ENCODE assay signal across 1 cellular context in genomic region chr5:112707187-112708179, GRCh38.
TF ChIP-seq lines count a peak whose summit lies in the region.

No MANE protein-coding gene starts in this region.

TF ChIP-seq in HCT116, 20 proteins besides CTCF, POLR2A, EP300 and RAD21 (continued from another document):
- TF ChIP-seq, protein P1, sequence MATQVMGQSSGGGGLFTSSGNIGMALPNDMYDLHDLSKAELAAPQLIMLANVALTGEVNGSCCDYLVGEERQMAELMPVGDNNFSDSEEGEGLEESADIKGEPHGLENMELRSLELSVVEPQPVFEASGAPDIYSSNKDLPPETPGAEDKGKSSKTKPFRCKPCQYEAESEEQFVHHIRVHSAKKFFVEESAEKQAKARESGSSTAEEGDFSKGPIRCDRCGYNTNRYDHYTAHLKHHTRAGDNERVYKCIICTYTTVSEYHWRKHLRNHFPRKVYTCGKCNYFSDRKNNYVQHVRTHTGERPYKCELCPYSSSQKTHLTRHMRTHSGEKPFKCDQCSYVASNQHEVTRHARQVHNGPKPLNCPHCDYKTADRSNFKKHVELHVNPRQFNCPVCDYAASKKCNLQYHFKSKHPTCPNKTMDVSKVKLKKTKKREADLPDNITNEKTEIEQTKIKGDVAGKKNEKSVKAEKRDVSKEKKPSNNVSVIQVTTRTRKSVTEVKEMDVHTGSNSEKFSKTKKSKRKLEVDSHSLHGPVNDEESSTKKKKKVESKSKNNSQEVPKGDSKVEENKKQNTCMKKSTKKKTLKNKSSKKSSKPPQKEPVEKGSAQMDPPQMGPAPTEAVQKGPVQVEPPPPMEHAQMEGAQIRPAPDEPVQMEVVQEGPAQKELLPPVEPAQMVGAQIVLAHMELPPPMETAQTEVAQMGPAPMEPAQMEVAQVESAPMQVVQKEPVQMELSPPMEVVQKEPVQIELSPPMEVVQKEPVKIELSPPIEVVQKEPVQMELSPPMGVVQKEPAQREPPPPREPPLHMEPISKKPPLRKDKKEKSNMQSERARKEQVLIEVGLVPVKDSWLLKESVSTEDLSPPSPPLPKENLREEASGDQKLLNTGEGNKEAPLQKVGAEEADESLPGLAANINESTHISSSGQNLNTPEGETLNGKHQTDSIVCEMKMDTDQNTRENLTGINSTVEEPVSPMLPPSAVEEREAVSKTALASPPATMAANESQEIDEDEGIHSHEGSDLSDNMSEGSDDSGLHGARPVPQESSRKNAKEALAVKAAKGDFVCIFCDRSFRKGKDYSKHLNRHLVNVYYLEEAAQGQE (IDR thresholded peaks at IDR 0.05; ENCODE audit: low read depth) = no peak
- no peak for TF ChIP-seq ZNF274 (IDR thresholded peaks at IDR 0.05; ENCODE audit: low read depth, low read length)
- TF ChIP-seq EZH2 (IDR thresholded peaks at IDR 0.05) = no peak
- peak; percentile 18 for TF ChIP-seq ZBTB33 (IDR thresholded peaks at IDR 0.05; ENCODE audit: extremely low read depth, insufficient replicate concordance, low read length)
- no peak for TF ChIP-seq FOSL1 (IDR thresholded peaks at IDR 0.05; ENCODE audit: low read depth)
- TF ChIP-seq SP1 (IDR thresholded peaks at IDR 0.05; ENCODE audit: low read depth) = no peak
- TF ChIP-seq CBX3 (IDR thresholded peaks at IDR 0.05; ENCODE audit: low read depth) = no peak
- TF ChIP-seq YY1 (IDR thresholded peaks at IDR 0.05; ENCODE audit: extremely low read depth, insufficient replicate concordance, low read depth, low read length) = peak; percentile 97
- no peak for TF ChIP-seq SIN3A (IDR thresholded peaks at IDR 0.05; ENCODE audit: low read depth)
- no peak for TF ChIP-seq JUND (IDR thresholded peaks at IDR 0.05)
- peak; percentile 53; the same call in 1 of the 2 replicates for TF ChIP-seq ZFX (IDR thresholded peaks at IDR 0.05)
- no peak for TF ChIP-seq SRF (IDR thresholded peaks at IDR 0.05; ENCODE audit: low read depth)
- no peak for TF ChIP-seq EZH2phosphoT487 (IDR thresholded peaks at IDR 0.05; ENCODE audit: borderline replicate concordance)
- TF ChIP-seq POLR2AphosphoS5 (IDR thresholded peaks at IDR 0.05; ENCODE audit: low read depth, low read length) = peak; percentile 96
- TF ChIP-seq, protein P2, sequence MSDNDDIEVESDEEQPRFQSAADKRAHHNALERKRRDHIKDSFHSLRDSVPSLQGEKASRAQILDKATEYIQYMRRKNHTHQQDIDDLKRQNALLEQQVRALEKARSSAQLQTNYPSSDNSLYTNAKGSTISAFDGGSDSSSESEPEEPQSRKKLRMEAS (IDR thresholded peaks at IDR 0.05) = no peak; the same call in 1 of the 2 replicates
- TF ChIP-seq ELF1 (IDR thresholded peaks at IDR 0.05; ENCODE audit: borderline replicate concordance, low read depth) = no peak
